In the genomic region with DNA sequence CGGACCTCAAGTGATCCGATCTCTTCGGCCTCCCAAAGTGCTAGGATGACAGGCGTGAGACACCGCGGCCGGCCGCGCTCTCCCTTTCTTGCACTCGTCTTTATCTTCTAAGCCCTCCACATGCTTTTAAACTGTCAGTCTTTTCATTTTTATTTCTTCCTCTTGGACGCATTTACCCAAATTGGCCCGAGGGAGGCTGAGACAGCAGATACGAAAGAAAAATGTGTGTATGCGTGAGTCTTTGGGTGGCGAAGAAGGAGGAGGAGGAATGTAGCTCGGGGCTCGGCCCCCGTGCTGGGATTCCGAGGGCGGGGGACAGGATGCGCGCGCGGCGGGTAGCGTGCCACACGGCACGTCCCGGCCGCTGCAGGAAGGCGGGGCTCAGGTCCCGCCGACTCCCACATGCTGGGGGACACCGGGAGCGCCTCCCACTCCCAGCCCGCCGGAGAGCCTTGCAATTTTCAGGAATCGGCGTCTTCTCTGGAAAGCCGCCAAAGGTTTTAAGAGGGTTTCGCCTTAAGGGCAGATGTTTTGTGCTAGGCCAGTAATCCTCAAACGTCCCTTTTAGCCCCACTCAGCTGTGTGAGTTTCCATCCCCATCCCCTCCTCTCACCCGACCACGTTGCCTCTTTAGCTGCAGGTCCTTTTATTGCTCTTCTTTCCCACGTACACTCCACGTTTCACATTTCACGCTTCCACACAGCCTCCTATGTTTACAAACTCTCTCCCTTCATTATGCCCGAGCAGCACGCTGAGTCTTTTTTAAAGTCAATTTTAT, we compare ENCODE assay signal across 8 cellular contexts. TPM values are rescaled to one million over a fixed set of nuclear protein-coding genes. Genes with fewer than 3 reads are reported as not detected.
DNase-seq lines count a peak whose midpoint lies in the region; ATAC-seq and TF ChIP-seq lines count a peak whose summit lies in the region.

No MANE protein-coding gene starts in this region.

- peaks cover 25% of the 10 kb centered on the region for H3K36me3 Mint-ChIP-seq in activated CD4-positive, alpha-beta memory T cell treated with anti-CD3 and anti-CD28 coated beads, Interleukin-2, amount 10 ng/mL, durations not matched to agents 7 days and 5 days (ENCODE audit: low read depth)

- no peaks in the 10 kb centered on the region for H3K36me3 ChIP-seq in duodenal mucosa (ENCODE audit: control insufficient read depth in 1 of 2, insufficient read depth in 2 of 2, low read length in 2 of 2)

- H3K27me3 Mint-ChIP-seq in activated CD4-positive, alpha-beta memory T cell treated with anti-CD3 and anti-CD28 coated beads, Interleukin-2, amount 10 ng/mL, durations not matched to agents 7 days and 5 days, result no peaks in the 10 kb centered on the region

- H3K9me3 Mint-ChIP-seq in activated CD4-positive, alpha-beta memory T cell treated with anti-CD3 and anti-CD28 coated beads, Interleukin-2, amount 10 ng/mL, durations not matched to agents 7 days and 5 days, result no peaks in the 10 kb centered on the region

- POLR2A ChIA-PET in activated CD4-positive, alpha-beta memory T cell treated with anti-CD3 and anti-CD28 coated beads, Interleukin-2, amount 10 ng/mL, durations not matched to agents 7 days and 5 days (lab: Charles Lee), result interaction anchor here (0.7 to 18.6 kb wide), 14 partner anchors 11 to 839 kb away, joined by 3 to 819 read pairs (median 4); a partner anchor contains a TSS

- H3K4me1 ChIP-seq in duodenal mucosa (ENCODE audit: control insufficient read depth in 1 of 2, insufficient read depth in 2 of 2, low read length in 2 of 2), result peaks cover 5 to 7% of the 10 kb centered on the region in 2 donors

- DNase-seq in AG09309 (ENCODE audit: low read depth) (peak; percentile 96), NCI-H526 treated with DMSO at 0.1 percent for 48 hours (lab: John Stamatoyannopoulos, UW) (peak; percentile 36), lung microvascular endothelial cell (ENCODE audit: low read depth in 2 of 2) (peak; percentile 86 to 93)
- DNase-seq in activated CD4-positive, alpha-beta memory T cell treated with anti-CD3 and anti-CD28 coated beads, Interleukin-2, amount 10 ng/mL, durations not matched to agents 7 days and 5 days, result peak; percentile 89
- DNase-seq in stimulated activated CD4-positive, alpha-beta T cell treated with anti-CD3 and anti-CD28 coated beads, TNF-alpha, amount 100 ng/mL, for 24 hours (ENCODE audit: low read depth in 3 of 3), result peak; percentile 74 to 96 (median 86)

- CTCF ChIA-PET in activated CD4-positive, alpha-beta memory T cell treated with anti-CD3 and anti-CD28 coated beads, Interleukin-2, amount 10 ng/mL, durations not matched to agents 7 days and 5 days (lab: Charles Lee), result interaction anchor here (0.5 to 3.3 kb wide), 11 partner anchors 11 to 261 kb away, joined by 3 to 44 read pairs (median 5); a partner anchor contains a TSS

- no peak for TF ChIP-seq CTCF in AG09309 (IDR thresholded peaks at IDR 0.05; ENCODE audit: control insufficient read depth, insufficient read depth, low read depth, low read length, missing control alignments)

- H3K4me3 ChIP-seq in AG09309 (ENCODE audit: control insufficient read depth, low read depth, low read length) (peak overlapping the region; percentile 45), duodenal mucosa (ENCODE audit: low read depth in 1 of 2, low read length in 2 of 2) (peak overlapping the region; percentile 65)

- peaks cover 39% of the 10 kb centered on the region for H3K4me1 Mint-ChIP-seq in activated CD4-positive, alpha-beta memory T cell treated with anti-CD3 and anti-CD28 coated beads, Interleukin-2, amount 10 ng/mL, durations not matched to agents 7 days and 5 days

- peak overlapping the region; percentile 79 for H3K27ac ChIP-seq in duodenal mucosa (ENCODE audit: low read depth, low read length)

- ATAC-seq in GM18873 (IDR thresholded peaks at IDR 0.05; ENCODE audit: low FRiP score, unreplicated experiment), result peak; percentile 75
- ATAC-seq in HG03139 (IDR thresholded peaks at IDR 0.05; ENCODE audit: unreplicated experiment), result peak; percentile 89

- H3K27me3 ChIP-seq in duodenal mucosa (ENCODE audit: control insufficient read depth in 1 of 2, insufficient read depth in 2 of 2, low read length in 2 of 2), result peaks cover 8 to 13% of the 10 kb centered on the region in 2 donors

- H3K27ac Mint-ChIP-seq in activated CD4-positive, alpha-beta memory T cell treated with anti-CD3 and anti-CD28 coated beads, Interleukin-2, amount 10 ng/mL, durations not matched to agents 7 days and 5 days, result peak overlapping the region; percentile 100

- H3K4me3 Mint-ChIP-seq in activated CD4-positive, alpha-beta memory T cell treated with anti-CD3 and anti-CD28 coated beads, Interleukin-2, amount 10 ng/mL, durations not matched to agents 7 days and 5 days, result peak overlapping the region; percentile 84

- no peaks in the 10 kb centered on the region for H3K9me3 ChIP-seq in duodenal mucosa (ENCODE audit: control insufficient read depth in 1 of 2, low read length in 2 of 2)

- peak overlapping the region; percentile 25 to 49 for H3K9ac ChIP-seq in duodenal mucosa (ENCODE audit: low read depth in 1 of 2, low read length in 2 of 2)

RNA-seq across cellular contexts. Expression of a gene that starts 34.7 kb away (rescaled TPM):
- total RNA-seq in activated CD4-positive, alpha-beta memory T cell treated with anti-CD3 and anti-CD28 coated beads, Interleukin-2, amount 10 ng/mL, durations not matched to agents 7 days and 5 days, result 100 to 1,000 TPM; 659 to 664 TPM
- total RNA-seq in lung microvascular endothelial cell, result 20.2 and 41.0 TPM in 2 replicates

Comparison
In these comparisons a context has a peak if more than half of its experiments do, and no peak if none do; other contexts are left out.
1. Peak in every context shown above with its lines: DNase-seq, ATAC-seq, H3K4me3 ChIP-seq and H3K27ac ChIP-seq.
2. DNase-seq: peak in every context shown above with its lines; median percentile 96 in AG09309; 90 in lung microvascular endothelial cell; 89 in activated CD4-positive, alpha-beta memory T cell treated with anti-CD3 and anti-CD28 coated beads, Interleukin-2, amount 10 ng/mL, durations not matched to agents 7 days and 5 days; 86 in stimulated activated CD4-positive, alpha-beta T cell treated with anti-CD3 and anti-CD28 coated beads, TNF-alpha, amount 100 ng/mL, for 24 hours; 36 in NCI-H526 treated with DMSO at 0.1 percent for 48 hours.
3. RNA of a gene that starts 34.7 kb away (total RNA-seq): 659 to 664 TPM in activated CD4-positive, alpha-beta memory T cell treated with anti-CD3 and anti-CD28 coated beads, Interleukin-2, amount 10 ng/mL, durations not matched to agents 7 days and 5 days; 20.2 to 41.0 TPM in lung microvascular endothelial cell; every median in the first group is over 10 times any median in the second.